ENCODE assay signal across 8 cellular contexts in the genomic region with DNA sequence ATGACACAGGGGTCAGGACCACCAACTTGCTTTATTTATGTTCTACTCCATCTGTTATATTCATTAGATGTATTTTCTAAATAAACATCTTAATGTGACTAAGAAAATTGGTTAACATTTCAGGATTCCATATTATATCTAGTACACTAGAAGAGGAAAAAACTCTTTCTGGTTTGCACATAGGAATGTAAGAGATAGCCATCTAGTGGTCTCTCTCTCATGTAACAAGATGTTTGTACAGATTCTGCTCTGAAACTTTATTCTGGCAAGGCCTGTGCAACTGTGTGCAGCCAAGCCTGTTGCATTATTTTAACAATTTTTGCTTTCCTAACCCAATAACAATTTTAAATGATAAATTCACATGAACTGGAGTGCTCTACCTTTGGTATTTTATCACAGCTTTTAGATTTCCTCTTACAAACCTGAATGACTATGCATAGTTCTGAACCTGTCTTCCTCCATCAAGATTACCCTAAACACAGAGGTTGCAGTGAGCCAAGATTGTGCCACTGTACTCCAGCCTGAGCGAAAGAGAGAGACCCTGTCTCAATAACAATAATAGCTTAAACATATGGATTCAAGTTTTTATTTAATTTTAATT.
A peak's percentile ranks its signal among the peaks of the same experiment; 100 is the strongest.
DNase-seq lines count a peak whose midpoint lies in the region; ATAC-seq and TF ChIP-seq lines count a peak whose summit lies in the region.

No MANE protein-coding gene starts in this region.

- no peaks in the 10 kb centered on the region for H3K36me3 ChIP-seq in mesendoderm (ENCODE audit: control insufficient read depth, insufficient read depth, low read length)

- H3K23ac ChIP-seq in mesendoderm (ENCODE audit: low read length), result no peak overlapping the region

- no peak overlapping the region for H2BK15ac ChIP-seq in mesendoderm (replicated peaks; ENCODE audit: low read depth)

- ATAC-seq in activated T-cell treated with anti-CD3 and anti-CD28 coated beads, Interleukin-2, amount 50 U/mL, for 72 hours (replicated peaks in 1 of 2), result no peak

- no peaks in the 10 kb centered on the region for H3K9me3 Mint-ChIP-seq in activated T-cell treated with anti-CD3 and anti-CD28 coated beads, Interleukin-2, amount 50 U/mL, for 72 hours

- no CpG with 5 or more reads among the region's 1 CpG for WGBS in mesendoderm (ENCODE audit: extremely low coverage, insufficient coverage, low lambda C conversion rate)

- H3K56ac ChIP-seq in mesendoderm (ENCODE audit: low read length), result no peak overlapping the region

- no peaks in the 10 kb centered on the region for H3K79me2 ChIP-seq in mesendoderm (ENCODE audit: control insufficient read depth, insufficient read depth, low read length)

- H3K27me3 Mint-ChIP-seq in activated T-cell treated with anti-CD3 and anti-CD28 coated beads, Interleukin-2, amount 50 U/mL, for 72 hours (ENCODE audit: low read depth), result no peaks in the 10 kb centered on the region

- H3K79me1 ChIP-seq in mesendoderm (ENCODE audit: low read length), result no peaks in the 10 kb centered on the region

- H4K5ac ChIP-seq in mesendoderm (ENCODE audit: low read length), result no peak overlapping the region

- H3K4me2 ChIP-seq in mesendoderm (ENCODE audit: low read length), result no peak overlapping the region

- no peaks in the 10 kb centered on the region for H3K27me3 ChIP-seq in mesendoderm (ENCODE audit: insufficient read depth, low read length, poor library complexity)

- H2BK120ac ChIP-seq in mesendoderm (ENCODE audit: low read depth, low read length), result no peak overlapping the region

- no peak overlapping the region for H3K4me3 ChIP-seq in GM12875 (ENCODE audit: low read depth, low read length)
- no peak overlapping the region for H3K4me3 ChIP-seq in cardiac fibroblast (replicated peaks in 1 of 2; ENCODE audit: low read depth in 2 of 2, low read length in 2 of 2)
- no peak overlapping the region for H3K4me3 ChIP-seq in mesendoderm (ENCODE audit: low read length)

- no peak overlapping the region for H2AK5ac ChIP-seq in mesendoderm (ENCODE audit: low read length)

- no peak overlapping the region for H3K27ac Mint-ChIP-seq in activated T-cell treated with anti-CD3 and anti-CD28 coated beads, Interleukin-2, amount 50 U/mL, for 72 hours

- H3K4me1 ChIP-seq in mesendoderm (ENCODE audit: control insufficient read depth, low read depth, low read length), result no peaks in the 10 kb centered on the region

- no peaks in the 10 kb centered on the region for H3K4me1 Mint-ChIP-seq in activated T-cell treated with anti-CD3 and anti-CD28 coated beads, Interleukin-2, amount 50 U/mL, for 72 hours (ENCODE audit: low read depth)

- TF ChIP-seq CTCF in 22Rv1 (IDR thresholded peaks at IDR 0.05) (peak; percentile 57), GM12875 (IDR thresholded peaks at IDR 0.05; ENCODE audit: borderline replicate concordance, insufficient read depth, low read depth, low read length) (peak; percentile 37), cardiac fibroblast (IDR thresholded peaks at IDR 0.05; ENCODE audit: low read depth, low read length) (peak; percentile 45)

- H3K27ac ChIP-seq in 22Rv1 (no peak overlapping the region), mesendoderm (ENCODE audit: low read depth, low read length) (no peak overlapping the region)

- H3K18ac ChIP-seq in mesendoderm (ENCODE audit: low read length), result no peak overlapping the region

- H3K4me3 Mint-ChIP-seq in activated T-cell treated with anti-CD3 and anti-CD28 coated beads, Interleukin-2, amount 50 U/mL, for 72 hours, result no peak overlapping the region

- H4K8ac ChIP-seq in mesendoderm (ENCODE audit: low read depth, low read length), result no peak overlapping the region

- no peak overlapping the region for H3K9ac ChIP-seq in mesendoderm (ENCODE audit: low read length)

- H3K4ac ChIP-seq in mesendoderm (ENCODE audit: low read depth, low read length), result no peak overlapping the region

- peaks cover 0 to 4% of the 10 kb centered on the region in 2 donors for H3K36me3 Mint-ChIP-seq in activated T-cell treated with anti-CD3 and anti-CD28 coated beads, Interleukin-2, amount 50 U/mL, for 72 hours (ENCODE audit: insufficient read depth in 2 of 2)

- DNase-seq in LHCN-M2 (ENCODE audit: low read depth), result peak; percentile 44
- peak; percentile 62 to 72 for DNase-seq in cardiac fibroblast (ENCODE audit: low read depth in 2 of 2)
- peak; percentile 9 for DNase-seq in mesendoderm
- no peak for DNase-seq in nucleus accumbens (lab: John Stamatoyannopoulos, UW)
- no peak for DNase-seq in NCI-H146 treated with DMSO at 0.1 percent for 48 hours (lab: John Stamatoyannopoulos, UW; ENCODE audit: unreplicated experiment)
- DNase-seq in activated T-cell treated with anti-CD3 and anti-CD28 coated beads, Interleukin-2, amount 50 U/mL, for 72 hours, result no peak

- no peak overlapping the region for H2BK5ac ChIP-seq in mesendoderm (ENCODE audit: low read length)

Comparison
In these comparisons a context has a peak if more than half of its experiments do, and no peak if none do; other contexts are left out.
1. DNase-seq: peak in LHCN-M2 (single experiment), cardiac fibroblast (2 of 2) and mesendoderm (single experiment); none in nucleus accumbens (0 of 56), NCI-H146 treated with DMSO at 0.1 percent for 48 hours (single experiment) and activated T-cell treated with anti-CD3 and anti-CD28 coated beads, Interleukin-2, amount 50 U/mL, for 72 hours (0 of 2).
2. Peak in every context shown above with its lines, with median percentiles within 50 percentile points of each other: CTCF ChIP-seq.